Comparison of ENCODE assay signal across 1 cellular context in genomic region chr15:64770626-64771025, GRCh38.
TF ChIP-seq lines count a peak whose summit lies in the region.

No MANE protein-coding gene starts in this region.

TF ChIP-seq in GM23338, 12 proteins besides CTCF, POLR2A, EP300 and RAD21 (continued from another document):
- TF ChIP-seq ZNF462 (CRISPR knock-in tag; IDR thresholded peaks at IDR 0.05) (no peak), EZH2phosphoT487 (IDR thresholded peaks at IDR 0.05; ENCODE audit: unreplicated experiment) (no peak), NANOG (IDR thresholded peaks at IDR 0.05; ENCODE audit: borderline replicate concordance) (no peak), ZNF331 (CRISPR knock-in tag; IDR thresholded peaks at IDR 0.05; ENCODE audit: low read depth) (no peak), ETS1 (IDR thresholded peaks at IDR 0.05) (no peak), POLR2AphosphoS5 (IDR thresholded peaks at IDR 0.05; ENCODE audit: low read depth) (no peak), ZNF114 (CRISPR knock-in tag; IDR thresholded peaks at IDR 0.05) (no peak), JUNB (IDR thresholded peaks at IDR 0.05; ENCODE audit: unreplicated experiment) (no peak)
TF ChIP-seq in GM23338: peak in this region for 0.
